Comparison of ENCODE assay signal across 8 cellular contexts in the genomic region with DNA sequence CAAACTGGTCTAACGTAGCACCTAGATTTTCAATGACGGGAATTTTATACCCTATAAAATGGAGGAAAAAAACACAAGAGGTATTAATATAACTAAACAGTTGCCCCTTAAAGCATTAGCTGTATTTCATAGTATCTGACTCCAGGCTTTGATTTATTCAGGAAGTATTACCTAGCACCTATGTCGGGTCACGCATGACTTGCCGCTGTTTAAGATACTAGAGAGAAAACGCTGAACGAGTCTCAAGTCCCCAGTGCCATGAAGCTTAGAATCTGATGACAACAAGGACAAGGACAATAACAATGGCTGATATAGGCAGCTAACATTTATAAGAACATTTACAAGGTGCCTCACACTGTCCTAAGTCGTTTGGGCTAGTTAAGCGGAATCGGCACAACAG. TPM values are rescaled to one million over a fixed set of nuclear protein-coding genes. Genes with fewer than 3 reads are reported as not detected.
DNase-seq lines count a peak whose midpoint lies in the region; ATAC-seq and TF ChIP-seq lines count a peak whose summit lies in the region.

No MANE protein-coding gene starts in this region.

- no peaks in the 10 kb centered on the region for H3K27me3 Mint-ChIP-seq in activated T-cell treated with anti-CD3 and anti-CD28 coated beads, Interleukin-2, amount 50 U/mL, for 4 hours (ENCODE audit: low read depth)
- no peaks in the 10 kb centered on the region for H3K27me3 Mint-ChIP-seq in stimulated activated naive CD8-positive, alpha-beta T cell treated with anti-CD3 and anti-CD28 coated beads, Interleukin-15, amount 100 ng/mL, for 72 hours

- H3K4me3 Mint-ChIP-seq in activated T-cell treated with anti-CD3 and anti-CD28 coated beads, Interleukin-2, amount 50 U/mL, for 4 hours, result peak overlapping the region; percentile 97
- peak overlapping the region; percentile 97 for H3K4me3 Mint-ChIP-seq in stimulated activated naive CD8-positive, alpha-beta T cell treated with anti-CD3 and anti-CD28 coated beads, Interleukin-15, amount 100 ng/mL, for 72 hours

- H3K9me3 Mint-ChIP-seq in activated T-cell treated with anti-CD3 and anti-CD28 coated beads, Interleukin-2, amount 50 U/mL, for 4 hours, result no peaks in the 10 kb centered on the region
- H3K9me3 Mint-ChIP-seq in stimulated activated naive CD8-positive, alpha-beta T cell treated with anti-CD3 and anti-CD28 coated beads, Interleukin-15, amount 100 ng/mL, for 72 hours, result no peaks in the 10 kb centered on the region

- peaks cover 37% of the 10 kb centered on the region for H3K36me3 Mint-ChIP-seq in activated T-cell treated with anti-CD3 and anti-CD28 coated beads, Interleukin-2, amount 50 U/mL, for 4 hours (ENCODE audit: insufficient read depth)

- peak overlapping the region; percentile 96 for H3K27ac ChIP-seq in VCaP

- DNase-seq in activated T-cell treated with anti-CD3 and anti-CD28 coated beads, Interleukin-2, amount 50 U/mL, for 4 hours, result no peak
- DNase-seq in activated T-cell treated with anti-CD3 and anti-CD28 coated beads, Interleukin-2, amount 50 U/mL, for 1 hour, result no peak
- peak; percentile 29 for DNase-seq in germinal center (ENCODE audit: low spot score)
- DNase-seq in stimulated activated naive CD8-positive, alpha-beta T cell treated with anti-CD3 and anti-CD28 coated beads, Interleukin-15, amount 100 ng/mL, for 72 hours, result no peak
- DNase-seq in NCI-H1436 treated with DMSO at 0.1 percent for 48 hours (lab: John Stamatoyannopoulos, UW), result no peak

- peak overlapping the region; percentile 98 to 99 for H3K27ac Mint-ChIP-seq in stimulated activated naive CD8-positive, alpha-beta T cell treated with anti-CD3 and anti-CD28 coated beads, Interleukin-15, amount 100 ng/mL, for 72 hours

- ATAC-seq in activated T-cell treated with anti-CD3 and anti-CD28 coated beads, Interleukin-2, amount 50 U/mL, for 4 hours, result no peak
- no peak for ATAC-seq in stimulated activated naive CD8-positive, alpha-beta T cell treated with anti-CD3 and anti-CD28 coated beads, Interleukin-15, amount 100 ng/mL, for 72 hours
- ATAC-seq in GM18873 (IDR thresholded peaks at IDR 0.05; ENCODE audit: low FRiP score, unreplicated experiment) (no peak), GM21515 (IDR thresholded peaks at IDR 0.05; ENCODE audit: unreplicated experiment) (no peak)

- peaks cover 46% of the 10 kb centered on the region for H3K4me1 Mint-ChIP-seq in activated T-cell treated with anti-CD3 and anti-CD28 coated beads, Interleukin-2, amount 50 U/mL, for 4 hours (ENCODE audit: low read depth)
- H3K4me1 Mint-ChIP-seq in stimulated activated naive CD8-positive, alpha-beta T cell treated with anti-CD3 and anti-CD28 coated beads, Interleukin-15, amount 100 ng/mL, for 72 hours, result peaks cover 68% of the 10 kb centered on the region

- TF ChIP-seq CTCF in VCaP (conservative IDR thresholded peaks at IDR 0.05), result no peak

RNA-seq across cellular contexts. Expression of a gene that starts 1.9 kb away (rescaled TPM):
- total RNA-seq in activated T-cell treated with anti-CD3 and anti-CD28 coated beads, Interleukin-2, amount 50 U/mL, for 4 hours, result 100 to 1,000 TPM; 229 to 264 (median 233) TPM

RNA-seq across cellular contexts. Expression of a gene that starts 15.8 kb away (rescaled TPM):
- 10 to 100 TPM; 51.8 to 68.1 (median 55.2) TPM for total RNA-seq in activated T-cell treated with anti-CD3 and anti-CD28 coated beads, Interleukin-2, amount 50 U/mL, for 4 hours

RNA-seq across cellular contexts. Expression of a gene that starts 41.3 kb away (rescaled TPM):
- total RNA-seq in activated T-cell treated with anti-CD3 and anti-CD28 coated beads, Interleukin-2, amount 50 U/mL, for 4 hours, result 10 to 100 TPM; 79.7 to 94.4 (median 88.0) TPM
